ENCODE assay signal across 8 cellular contexts in the genomic region with DNA sequence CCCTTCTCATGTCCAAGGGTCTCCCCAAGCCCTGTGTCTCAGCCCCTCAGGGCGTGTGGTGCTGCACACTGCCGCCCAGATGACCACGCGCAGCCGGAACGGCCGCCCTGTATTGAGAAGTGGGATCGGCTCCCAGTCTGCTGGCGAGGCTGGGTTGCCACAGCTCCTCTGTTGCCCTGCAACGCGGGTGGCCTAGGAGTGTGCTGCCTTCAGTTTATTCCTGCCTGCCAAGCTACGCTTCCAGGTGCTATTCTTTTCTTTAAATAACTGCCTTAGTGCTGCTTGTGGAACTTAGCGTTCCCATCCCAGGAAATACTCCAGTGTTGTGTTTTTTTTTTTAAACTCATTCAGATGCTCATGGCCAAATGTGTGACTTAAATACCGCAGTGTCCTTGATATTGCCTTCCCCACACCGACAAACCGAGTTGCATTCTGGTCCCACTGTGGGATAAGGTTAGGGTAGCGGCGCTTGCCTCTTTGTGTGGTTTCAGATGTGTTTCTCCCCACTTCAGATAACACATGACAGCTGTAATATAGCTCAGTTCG. TPM values are rescaled to one million over a fixed set of nuclear protein-coding genes. Genes with fewer than 3 reads are reported as not detected.
DNase-seq lines count a peak whose midpoint lies in the region; TF ChIP-seq lines count a peak whose summit lies in the region.

No MANE protein-coding gene starts in this region.

- no peak overlapping the region for H2BK5ac ChIP-seq in trophoblast cell (ENCODE audit: low read depth, low read length, poor library complexity)

- H3K27ac ChIP-seq in CD4-positive, alpha-beta memory T cell (ENCODE audit: low read depth, low read length): peak overlapping the region; percentile 9
- peak overlapping the region; percentile 97 for H3K27ac ChIP-seq in trophoblast cell (ENCODE audit: low read depth, low read length)

- H3K4me3 Mint-ChIP-seq in CD4-positive, alpha-beta memory T cell: peak overlapping the region in 6 of 8 donors; percentile 25 to 77 (median 51)
- peak overlapping the region; percentile 34 for H3K4me3 Mint-ChIP-seq in T-helper 2 cell treated with Interferon-gamma antibody and Interleukin-4, amounts not matched to agents 5 μg/mL and 100 μg/mL, for 36 hours

- intact Hi-C loops in CD4-positive, alpha-beta memory T cell (cut with micrococcal nuclease): no loop called here
- intact Hi-C loops in head of caudate nucleus (cut with DNase I): no loop called here

- no peak overlapping the region for H2BK120ac ChIP-seq in trophoblast cell (ENCODE audit: insufficient read depth, low read length, poor library complexity)

- CTCF ChIA-PET in CD4-positive, alpha-beta memory T cell (lab: Charles Lee; ENCODE audit: partially characterized antibody): interaction anchor here (0.5 kb wide), 1 partner anchor 429 kb away, joined by 3 read pairs; no protein-coding TSS in a partner anchor

- H3K4me1 Mint-ChIP-seq in CD4-positive, alpha-beta memory T cell: peaks cover 37 to 94% (median 75%) of the 10 kb centered on the region in 4 donors
- H3K4me1 Mint-ChIP-seq in T-helper 2 cell treated with Interferon-gamma antibody and Interleukin-4, amounts not matched to agents 5 μg/mL and 100 μg/mL, for 36 hours (ENCODE audit: low read depth): peaks cover 50% of the 10 kb centered on the region

- no peak overlapping the region for H3K4me2 ChIP-seq in trophoblast cell (ENCODE audit: low read length)

- H3K9me3 ChIP-seq in CD4-positive, alpha-beta memory T cell (ENCODE audit: control insufficient read depth in 1 of 2, low read length in 2 of 2): no peaks in the 10 kb centered on the region
- no peaks in the 10 kb centered on the region for H3K9me3 ChIP-seq in trophoblast cell (ENCODE audit: insufficient read depth, low read depth, low read length)

- H3K9ac ChIP-seq in trophoblast cell (ENCODE audit: low read length): peak overlapping the region; percentile 31

- H3K79me1 ChIP-seq in trophoblast cell (ENCODE audit: low read length): peaks cover 59% of the 10 kb centered on the region

- H2AK5ac ChIP-seq in trophoblast cell (ENCODE audit: low read length): no peak overlapping the region

- DNase-seq in CD4-positive, alpha-beta memory T cell: no peak
- DNase-seq in T-helper 2 cell treated with Interferon-gamma antibody and Interleukin-4, amounts not matched to agents 5 μg/mL and 100 μg/mL, for 36 hours (ENCODE audit: low spot score): no peak
- DNase-seq in head of caudate nucleus (peak in 41 of 42 donors; percentile 47 to 83 (median 68)), trophoblast cell (no peak), GM20000 (ENCODE audit: low spot score) (no peak), mesenteric fat pad (ENCODE audit: low spot score) (no peak), D341Med (ENCODE audit: low spot score) (no peak), amniotic stem cell (lab: John Stamatoyannopoulos, UW) (no peak)

- H3K4ac ChIP-seq in trophoblast cell (ENCODE audit: low read depth, low read length): peak overlapping the region; percentile 44

- H4K8ac ChIP-seq in trophoblast cell (ENCODE audit: low read depth, low read length): peak overlapping the region; percentile 0

- H3K36me3 ChIP-seq in CD4-positive, alpha-beta memory T cell (ENCODE audit: insufficient read depth, low read length): no peaks in the 10 kb centered on the region
- H3K36me3 ChIP-seq in trophoblast cell (ENCODE audit: control insufficient read depth in 1 of 2, insufficient read depth in 2 of 2, low read length in 2 of 2): peaks cover 15 to 22% of the 10 kb centered on the region in 2 experiments

- peak overlapping the region; percentile 1 for H3K14ac ChIP-seq in trophoblast cell (ENCODE audit: low read length)

- H3K27me3 Mint-ChIP-seq in CD4-positive, alpha-beta memory T cell: no peaks in the 10 kb centered on the region
- no peaks in the 10 kb centered on the region for H3K27me3 Mint-ChIP-seq in T-helper 2 cell treated with Interferon-gamma antibody and Interleukin-4, amounts not matched to agents 5 μg/mL and 100 μg/mL, for 36 hours (ENCODE audit: low read depth)

- POLR2A ChIA-PET in CD4-positive, alpha-beta memory T cell (lab: Charles Lee; ENCODE audit: partially characterized antibody): interaction anchor here (0.7 to 2.6 kb wide), 6 partner anchors 11 to 27 kb away, joined by 3 to 17 read pairs (median 4); partner anchors contain the start of gene ACTN4

- peaks cover 50% of the 10 kb centered on the region for H3K79me2 ChIP-seq in trophoblast cell (ENCODE audit: control insufficient read depth, insufficient read depth, low read length, poor library complexity)

- H3K27ac Mint-ChIP-seq in CD4-positive, alpha-beta memory T cell: peak overlapping the region in 5 of 7 donors; percentile 66 to 91 (median 69)
- H3K27ac Mint-ChIP-seq in T-helper 2 cell treated with Interferon-gamma antibody and Interleukin-4, amounts not matched to agents 5 μg/mL and 100 μg/mL, for 36 hours: peak overlapping the region; percentile 31

- peaks cover 93% of the 10 kb centered on the region for H3K4me1 ChIP-seq in CD4-positive, alpha-beta memory T cell (ENCODE audit: insufficient read depth, low read length)
- peaks cover 70 to 82% of the 10 kb centered on the region in 2 experiments for H3K4me1 ChIP-seq in trophoblast cell (ENCODE audit: control insufficient read depth in 1 of 2, insufficient read depth in 2 of 2, low read length in 2 of 2)

- no peak overlapping the region for H3K18ac ChIP-seq in trophoblast cell (ENCODE audit: low read length)

- H3K9me3 Mint-ChIP-seq in CD4-positive, alpha-beta memory T cell: no peaks in the 10 kb centered on the region
- no peaks in the 10 kb centered on the region for H3K9me3 Mint-ChIP-seq in T-helper 2 cell treated with Interferon-gamma antibody and Interleukin-4, amounts not matched to agents 5 μg/mL and 100 μg/mL, for 36 hours

- H2AFZ ChIP-seq in trophoblast cell (ENCODE audit: insufficient read depth, low read length, poor library complexity): no peak overlapping the region

- no peak overlapping the region for H3K4me3 ChIP-seq in CD4-positive, alpha-beta memory T cell (ENCODE audit: low read length in 2 of 2)
- H3K4me3 ChIP-seq in trophoblast cell (ENCODE audit: low read depth, low read length): no peak overlapping the region

- no peak overlapping the region for H3K23ac ChIP-seq in trophoblast cell (ENCODE audit: low read length)

- WGBS in trophoblast cell (ENCODE audit: extremely low coverage, insufficient coverage, insufficient read length): no CpG with 5 or more reads among the region's 19 CpGs

- H4K12ac ChIP-seq in trophoblast cell (ENCODE audit: low read depth, low read length): no peak overlapping the region

- no peak overlapping the region for H2BK12ac ChIP-seq in trophoblast cell (ENCODE audit: low read length)

- no peak for TF ChIP-seq CTCF in GM20000 (IDR thresholded peaks at IDR 0.05; ENCODE audit: extremely low read depth, missing control alignments)

- no peaks in the 10 kb centered on the region for H3K27me3 ChIP-seq in CD4-positive, alpha-beta memory T cell (ENCODE audit: insufficient read depth, low read length)
- no peaks in the 10 kb centered on the region for H3K27me3 ChIP-seq in trophoblast cell (ENCODE audit: insufficient read depth, low read length)

- peak overlapping the region; percentile 4 for H4K91ac ChIP-seq in trophoblast cell (ENCODE audit: low read depth, low read length)

- H3K36me3 Mint-ChIP-seq in CD4-positive, alpha-beta memory T cell: peaks cover 10 to 18% of the 10 kb centered on the region in 2 donors
- H3K36me3 Mint-ChIP-seq in T-helper 2 cell treated with Interferon-gamma antibody and Interleukin-4, amounts not matched to agents 5 μg/mL and 100 μg/mL, for 36 hours (ENCODE audit: low read depth): peaks cover 23% of the 10 kb centered on the region

RNA-seq across cellular contexts. Expression of gene ACTN4, which starts 16.6 kb away (rescaled TPM):
- 100 to 1,000 TPM; 151 to 155 TPM for total RNA-seq in CD4-positive, alpha-beta memory T cell
- polyA plus RNA-seq in CD4-positive, alpha-beta memory T cell: 10 to 100 TPM in 1 of 2 donors, 1 to 10 TPM in 1; 4.0 to 24.4 TPM
- polyA plus RNA-seq in trophoblast cell (2013): 442 and 468 TPM in 2 replicates
- total RNA-seq in mesenteric fat pad: 431 TPM

RNA-seq across cellular contexts. Expression of gene EIF3K, which starts 45.0 kb away (rescaled TPM):
- 100 to 1,000 TPM; 320 to 340 TPM for total RNA-seq in CD4-positive, alpha-beta memory T cell
- polyA plus RNA-seq in CD4-positive, alpha-beta memory T cell: 100 to 1,000 TPM; 364 to 424 TPM
- polyA plus RNA-seq in trophoblast cell (2013): 205 and 214 TPM in 2 replicates
- total RNA-seq in mesenteric fat pad: 252 TPM

RNA-seq across cellular contexts. Expression of gene MAP4K1, which starts 46.3 kb away (rescaled TPM):
- total RNA-seq in CD4-positive, alpha-beta memory T cell: 100 to 1,000 TPM; 346 to 361 TPM
- polyA plus RNA-seq in CD4-positive, alpha-beta memory T cell: 100 to 1,000 TPM; 142 to 177 TPM
- 0.56 and 0.72 TPM in 2 replicates for polyA plus RNA-seq in trophoblast cell (2013)
- 3.9 TPM for total RNA-seq in mesenteric fat pad

Comparison
In these comparisons a context has a peak if more than half of its experiments do, and no peak if none do; other contexts are left out.
1. DNase-seq: peak in head of caudate nucleus (41 of 42); none in CD4-positive, alpha-beta memory T cell (0 of 5), T-helper 2 cell treated with Interferon-gamma antibody and Interleukin-4, amounts not matched to agents 5 μg/mL and 100 μg/mL, for 36 hours (single experiment), trophoblast cell (0 of 2), GM20000 (single experiment), mesenteric fat pad (single experiment), D341Med (single experiment) and amniotic stem cell (single experiment).
2. RNA of gene MAP4K1, which starts 46.3 kb away (total RNA-seq): 346 to 361 TPM in CD4-positive, alpha-beta memory T cell; 3.9 TPM in mesenteric fat pad (single experiment); every median in the first group is over 10 times any median in the second.